In genomic region chr19:57278481-57278880, GRCh38 we compare ENCODE assay signal across 10 cellular contexts. TPM values are rescaled to one million over a fixed set of nuclear protein-coding genes. Genes with fewer than 3 reads are reported as not detected.
A peak's percentile ranks its signal among the peaks of the same experiment; 100 is the strongest.
DNase-seq lines count a peak whose midpoint lies in the region; ATAC-seq and TF ChIP-seq lines count a peak whose summit lies in the region.
"Not testable (repeated sequence)": the region's sequence is repeated elsewhere in the genome, so short reads cannot be mapped to it uniquely, and the experiment has no call there.
"Had no signal": no experiment of that assay in that cellular context is flagged by ENCODE, and none has a peak within 500 bp of the region (broad histone marks: within the 10 kb centered on the region; RNA-seq: fewer than 3 reads in every experiment).

No MANE protein-coding gene starts in this region.

- H3K9me2 ChIP-seq in SK-N-SH, result not testable (repeated sequence)

- H3K27me3 ChIP-seq in SK-N-SH (ENCODE audit: insufficient read depth); mammary epithelial cell (ENCODE audit: insufficient read depth, low read length): not testable (repeated sequence)

- H3K36me3 Mint-ChIP-seq in activated naive CD4-positive, alpha-beta T cell treated with anti-CD3 and anti-CD28 coated beads for 36 hours (ENCODE audit: low read depth), result peaks cover 55% of the 10 kb centered on the region
- peaks cover 22 to 37% of the 10 kb centered on the region in 2 donors for H3K36me3 Mint-ChIP-seq in stimulated activated naive B cell treated with anti-CD40 and anti-IgM and Interleukin-4, amounts not matched to agents 10 μg/mL and 1 μg/mL and 100 μg/mL, for 72 hours

- not testable (repeated sequence) for TF ChIP-seq EP300 in SK-N-SH (IDR thresholded peaks at IDR 0.05; ENCODE audit: borderline replicate concordance in 1 of 2, low read depth in 1 of 2, low read length in 1 of 2)

- not testable (repeated sequence) for H2AFZ ChIP-seq in SK-N-SH (ENCODE audit: low read depth); mammary epithelial cell (ENCODE audit: low read depth, low read length)

- H3K79me2 ChIP-seq in SK-N-SH (ENCODE audit: insufficient read depth) (peaks cover 41% of the 10 kb centered on the region), mammary epithelial cell (ENCODE audit: insufficient read depth, low read length) (peaks cover 31% of the 10 kb centered on the region)

- not testable (repeated sequence) for ATAC-seq in stimulated activated naive B cell treated with anti-CD40 and anti-IgM and Interleukin-4, amounts not matched to agents 10 μg/mL and 1 μg/mL and 100 μg/mL, for 72 hours (replicated peaks)

- DNase-seq in Daoy (ENCODE audit: low read depth) (peak; percentile 66), LoVo (ENCODE audit: low spot score) (peak; percentile 13), mammary epithelial cell (peak; percentile 85), fibroblast of villous mesenchyme (ENCODE audit: low read depth) (peak; percentile 77), myocyte (ENCODE audit: low read depth) (peak; percentile 42)
- DNase-seq in SK-N-SH; activated naive CD4-positive, alpha-beta T cell treated with anti-CD3 and anti-CD28 coated beads for 36 hours; stimulated activated naive B cell treated with anti-CD40 and anti-IgM and Interleukin-4, amounts not matched to agents 10 μg/mL and 1 μg/mL and 100 μg/mL, for 72 hours: not testable (repeated sequence)

- peak overlapping the region; percentile 73 for H3K27ac Mint-ChIP-seq in activated naive CD4-positive, alpha-beta T cell treated with anti-CD3 and anti-CD28 coated beads for 36 hours
- peak overlapping the region; percentile 14 for H3K27ac Mint-ChIP-seq in stimulated activated naive B cell treated with anti-CD40 and anti-IgM and Interleukin-4, amounts not matched to agents 10 μg/mL and 1 μg/mL and 100 μg/mL, for 72 hours

- H3K9ac ChIP-seq in SK-N-SH; mammary epithelial cell (ENCODE audit: insufficient read depth, low read length): not testable (repeated sequence)

- not testable (repeated sequence) for H3K4me3 Mint-ChIP-seq in activated naive CD4-positive, alpha-beta T cell treated with anti-CD3 and anti-CD28 coated beads for 36 hours
- H3K4me3 Mint-ChIP-seq in stimulated activated naive B cell treated with anti-CD40 and anti-IgM and Interleukin-4, amounts not matched to agents 10 μg/mL and 1 μg/mL and 100 μg/mL, for 72 hours, result peak overlapping the region in 1 of 2 donors; percentile 11

- not testable (repeated sequence) for H3K4me2 ChIP-seq in SK-N-SH; mammary epithelial cell (ENCODE audit: insufficient read depth, low read depth, low read length)

- not testable (repeated sequence) for H3K36me3 ChIP-seq in SK-N-SH (replicated peaks in 1 of 2; ENCODE audit: control insufficient read depth in 1 of 2, insufficient read depth in 2 of 2, low read length in 1 of 2); mammary epithelial cell (ENCODE audit: insufficient read depth, low read length)

- not testable (repeated sequence) for TF ChIP-seq RAD21 in SK-N-SH (IDR thresholded peaks at IDR 0.05; ENCODE audit: low read length)

- H3F3A ChIP-seq in SK-N-SH (replicated peaks; ENCODE audit: insufficient read depth), result not testable (repeated sequence)

- not testable (repeated sequence) for H3K27me3 Mint-ChIP-seq in activated naive CD4-positive, alpha-beta T cell treated with anti-CD3 and anti-CD28 coated beads for 36 hours (ENCODE audit: low read depth); stimulated activated naive B cell treated with anti-CD40 and anti-IgM and Interleukin-4, amounts not matched to agents 10 μg/mL and 1 μg/mL and 100 μg/mL, for 72 hours

- H3K4me1 ChIP-seq in SK-N-SH (ENCODE audit: control insufficient read depth in 1 of 2, insufficient read depth in 2 of 2, low read depth in 1 of 2, low read length in 1 of 2), result not testable (repeated sequence)
- H3K4me1 ChIP-seq in mammary epithelial cell (ENCODE audit: insufficient read depth, low read length), result peaks cover 25% of the 10 kb centered on the region

- in situ Hi-C loops in mammary epithelial cell (cut with MboI; ENCODE audit: low sequenced_read_pairs in 2 of 2), result not testable (repeated sequence)

- CTCF ChIA-PET in SK-N-SH (lab: Yijun Ruan, JAX); activated naive CD4-positive, alpha-beta T cell treated with anti-CD3 and anti-CD28 coated beads for 36 hours (lab: Charles Lee): not testable (repeated sequence)
- CTCF ChIA-PET in mammary epithelial cell (lab: Charles Lee; ENCODE audit: low non-redundant PET), result interaction anchor here (0.7 kb wide), 1 partner anchor 8 kb away, joined by 3 read pairs; no protein-coding TSS in a partner anchor

- peak overlapping the region in 1 of 2 experiments; percentile 99; a peak in 2 of 4 replicates for H3K27ac ChIP-seq in SK-N-SH (ENCODE audit: low read depth in 2 of 2, low read length in 1 of 2)
- peak overlapping the region; percentile 97 for H3K27ac ChIP-seq in mammary epithelial cell (ENCODE audit: insufficient read depth, low read depth, low read length)

- not testable (repeated sequence) for TF ChIP-seq CTCF in SK-N-SH (IDR thresholded peaks at IDR 0.05); mammary epithelial cell (conservative IDR thresholded peaks at IDR 0.05 in 1 of 2, IDR thresholded peaks at IDR 0.05 in 1 of 2; ENCODE audit: extremely low read depth in 1 of 2, insufficient read depth in 1 of 2, low read depth in 1 of 2, low read length in 2 of 2); fibroblast of villous mesenchyme (IDR thresholded peaks at IDR 0.05; ENCODE audit: insufficient read depth, low read depth, low read length)

- peaks cover 20% of the 10 kb centered on the region for H4K20me1 ChIP-seq in SK-N-SH (ENCODE audit: insufficient read depth)
- not testable (repeated sequence) for H4K20me1 ChIP-seq in mammary epithelial cell (ENCODE audit: insufficient read depth, low read length)

- H3K4me3 ChIP-seq in SK-N-SH (ENCODE audit: low read depth in 2 of 2, low read length in 1 of 2); mammary epithelial cell (replicated peaks in 1 of 3; ENCODE audit: insufficient read depth in 1 of 3, low read depth in 2 of 3, low read length in 3 of 3); fibroblast of villous mesenchyme (ENCODE audit: low read depth, low read length): not testable (repeated sequence)

- dilution Hi-C loops in mammary epithelial cell (cut with HindIII; ENCODE audit: low sequenced_read_pairs), result not testable (repeated sequence)

- 58% methylated on average over 2 of the region's 2 CpGs for WGBS in SK-N-SH (ENCODE audit: low lambda C conversion rate)
- 42% methylated on average over 2 of the region's 2 CpGs for WGBS in mammary epithelial cell (ENCODE audit: low coverage, missing lambda C conversion rate)

- H3K9me3 Mint-ChIP-seq in activated naive CD4-positive, alpha-beta T cell treated with anti-CD3 and anti-CD28 coated beads for 36 hours; stimulated activated naive B cell treated with anti-CD40 and anti-IgM and Interleukin-4, amounts not matched to agents 10 μg/mL and 1 μg/mL and 100 μg/mL, for 72 hours: not testable (repeated sequence)

- H3K4me1 Mint-ChIP-seq in activated naive CD4-positive, alpha-beta T cell treated with anti-CD3 and anti-CD28 coated beads for 36 hours (ENCODE audit: low read depth), result peaks cover 23% of the 10 kb centered on the region
- peaks cover 19 to 32% of the 10 kb centered on the region in 2 donors for H3K4me1 Mint-ChIP-seq in stimulated activated naive B cell treated with anti-CD40 and anti-IgM and Interleukin-4, amounts not matched to agents 10 μg/mL and 1 μg/mL and 100 μg/mL, for 72 hours

- POLR2A ChIA-PET in SK-N-SH (lab: Yijun Ruan, JAX), result not testable (repeated sequence)

- not testable (repeated sequence) for H3K9me3 ChIP-seq in SK-N-SH; mammary epithelial cell (replicated peaks; ENCODE audit: insufficient read depth, low read length)

- intact Hi-C loops in activated naive CD4-positive, alpha-beta T cell treated with anti-CD3 and anti-CD28 coated beads for 36 hours (cut with micrococcal nuclease), result loop anchor here (2.0 kb wide), 1 partner anchor 42 kb away; the partner anchor contains the start of gene ZNF543
- intact Hi-C loops in mammary epithelial cell (cut with micrococcal nuclease), result not testable (repeated sequence)

- BruUV-seq in mammary epithelial cell (replicated peaks; lab: Mats Ljungman, UMichigan), result not testable (repeated sequence)

RNA-seq across cellular contexts. Expression of gene ZNF460, which starts 1.8 kb away (rescaled TPM):
- 19.8 and 23.3 TPM in 2 replicates for total RNA-seq in Daoy (2014; rRNA removed; shearing (Covaris generic))
- 2.4 and 4.3 TPM in 2 replicates for polyA plus RNA-seq in SK-N-SH (2012; rRNA removed)
- 1.4 and 1.5 TPM in 2 replicates for polyA plus RNA-seq in SK-N-SH (2012; cell fraction: cytosol; rRNA removed)
- 6.6 and 8.8 TPM in 2 replicates for polyA plus RNA-seq in SK-N-SH (2012; cell fraction: nucleus; rRNA removed)
- 10 to 100 TPM; 61.4 to 63.3 TPM for total RNA-seq in activated naive CD4-positive, alpha-beta T cell treated with anti-CD3 and anti-CD28 coated beads for 36 hours
- 100 to 1,000 TPM in 1 of 2 donors, 10 to 100 TPM in 1; 75.0 to 158 TPM for total RNA-seq in mammary epithelial cell
- 15.2 TPM for polyA plus RNA-seq in mammary epithelial cell
- 118 TPM for polyA minus RNA-seq in mammary epithelial cell
- total RNA-seq in fibroblast of villous mesenchyme, result 86.0 and 91.1 TPM in 2 replicates
- 59.7 and 69.2 TPM in 2 replicates for total RNA-seq in myocyte
- polyA plus RNA-seq in myocyte (2012), result 7.3 TPM

RNA-seq across cellular contexts. Expression of gene ZNF805, which starts 38.0 kb away (rescaled TPM):
- total RNA-seq in Daoy (2014; rRNA removed; shearing (Covaris generic)), result 9.5 and 11.2 TPM in 2 replicates
- polyA plus RNA-seq in SK-N-SH (2012; rRNA removed) (1.5 and 2.5 TPM in 2 replicates), mammary epithelial cell (4.3 TPM)
- 1.4 TPM in 2 replicates for polyA plus RNA-seq in SK-N-SH (2012; cell fraction: cytosol; rRNA removed)
- 3.4 and 3.6 TPM in 2 replicates for polyA plus RNA-seq in SK-N-SH (2012; cell fraction: nucleus; rRNA removed)
- 1 to 10 TPM; 6.0 to 6.5 TPM for total RNA-seq in activated naive CD4-positive, alpha-beta T cell treated with anti-CD3 and anti-CD28 coated beads for 36 hours
- total RNA-seq in mammary epithelial cell (10 to 100 TPM; 13.5 to 37.5 TPM), fibroblast of villous mesenchyme (28.1 and 29.3 TPM in 2 replicates), myocyte (16.0 and 16.9 TPM in 2 replicates)
- 7.9 TPM for polyA minus RNA-seq in mammary epithelial cell
- polyA plus RNA-seq in myocyte (2012), result 4.0 TPM

RNA-seq across cellular contexts. Expression of gene ZNF543, which starts 41.8 kb away (rescaled TPM):
- 6.3 and 7.4 TPM in 2 replicates for total RNA-seq in Daoy (2014; rRNA removed; shearing (Covaris generic))
- polyA plus RNA-seq in SK-N-SH (2012; rRNA removed) (1.2 and 1.7 TPM in 2 replicates), mammary epithelial cell (2.0 TPM)
- polyA plus RNA-seq in SK-N-SH (2012; cell fraction: cytosol; rRNA removed), result 1.1 and 1.7 TPM in 2 replicates
- polyA plus RNA-seq in SK-N-SH (2012; cell fraction: nucleus; rRNA removed), result 1.0 and 1.6 TPM in 2 replicates
- total RNA-seq in activated naive CD4-positive, alpha-beta T cell treated with anti-CD3 and anti-CD28 coated beads for 36 hours, result 1 to 10 TPM; 3.2 to 3.5 TPM
- total RNA-seq in mammary epithelial cell (10 to 100 TPM in 1 of 2 donors, 1 to 10 TPM in 1; 7.4 to 15.2 TPM), fibroblast of villous mesenchyme (9.7 and 10.4 TPM in 2 replicates), myocyte (8.6 and 12.5 TPM in 2 replicates)
- 2.2 TPM for polyA minus RNA-seq in mammary epithelial cell
- 2.1 TPM for polyA plus RNA-seq in myocyte (2012)

RNA-seq across cellular contexts. Expression of gene AURKC, which starts 47.7 kb away (rescaled TPM):
- 0.46 and 1.8 TPM in 2 replicates for total RNA-seq in Daoy (2014; rRNA removed; shearing (Covaris generic))
- polyA plus RNA-seq in SK-N-SH (2012; rRNA removed) (1.2 and 1.5 TPM in 2 replicates), mammary epithelial cell (0.32 TPM)
- polyA plus RNA-seq in SK-N-SH (2012; cell fraction: cytosol; rRNA removed), result 0.85 and 1.2 TPM in 2 replicates
- 1.8 and 3.2 TPM in 2 replicates for polyA plus RNA-seq in SK-N-SH (2012; cell fraction: nucleus; rRNA removed)
- 1 to 10 TPM in 1 of 2 experiments, under 1 TPM in 1; 0.40 to 1.2 TPM for total RNA-seq in activated naive CD4-positive, alpha-beta T cell treated with anti-CD3 and anti-CD28 coated beads for 36 hours
- total RNA-seq in mammary epithelial cell (1 to 10 TPM in 1 of 2 donors, under 1 TPM in 1; 0.33 to 1.2 TPM), fibroblast of villous mesenchyme (0.43 and 0.64 TPM in 2 replicates), myocyte (not detected in 2 replicates)
- polyA minus RNA-seq in mammary epithelial cell, result not detected
- 1.7 TPM for polyA plus RNA-seq in myocyte (2012)
- total RNA-seq: NCI-H460, skeletal muscle tissue had no signal
